In genomic region chr5:135829681-135830383, GRCh38 we compare ENCODE assay signal across 8 cellular contexts. TPM values are rescaled to one million over a fixed set of nuclear protein-coding genes. Genes with fewer than 3 reads are reported as not detected.
A peak's percentile ranks its signal among the peaks of the same experiment; 100 is the strongest.
DNase-seq lines count a peak whose midpoint lies in the region; ATAC-seq and TF ChIP-seq lines count a peak whose summit lies in the region.

No MANE protein-coding gene starts in this region.

- WGBS in body of pancreas, 2 donors = 23 to 26% methylated on average over 19 of the region's 19 CpGs

- DNase-seq in NCI-H1417 (lab: John Stamatoyannopoulos, UW) (peak; percentile 41 to 83 (median 71)), NCI-H1417 treated with DMSO at 0.1 percent for 48 hours (lab: John Stamatoyannopoulos, UW) (no peak), HuH-7.5 (ENCODE audit: low spot score) (peak; percentile 55), OCI-M2 (lab: John Stamatoyannopoulos, UW; ENCODE audit: unreplicated experiment) (peak; percentile 35), body of pancreas (peak; percentile 66 to 79 (median 72)), inferior parietal cortex (ENCODE audit: extremely low spot score) (peak; percentile 88)
- peak; percentile 12 to 28 (median 20) for DNase-seq in stimulated activated CD4-positive, alpha-beta T cell treated with anti-CD3 and anti-CD28 coated beads, TNF-alpha, amount 100 ng/mL, for 48 hours (ENCODE audit: low read depth in 3 of 3)

- peaks cover 10% of the 10 kb centered on the region for H3K4me1 ChIP-seq in body of pancreas

- TF ChIP-seq CTCF in body of pancreas (IDR thresholded peaks at IDR 0.05) = peak; percentile 54 to 73 (median 66)

- intact Hi-C loops in body of pancreas (cut with DNase I) = loop anchor here (5.0 kb wide), 1 partner anchor 273 kb away; no protein-coding TSS in a partner anchor

- no peaks in the 10 kb centered on the region for H3K27me3 ChIP-seq in body of pancreas

- TF ChIP-seq POLR2A in body of pancreas (IDR thresholded peaks at IDR 0.05) = no peak

- no peaks in the 10 kb centered on the region for H3K36me3 ChIP-seq in body of pancreas (replicated peaks in 1 of 2; ENCODE audit: insufficient read depth in 1 of 2, low read depth in 2 of 2)

- no peak overlapping the region for H3K27ac ChIP-seq in body of pancreas

- ATAC-seq in body of pancreas (peak; percentile 27), HG03521 (IDR thresholded peaks at IDR 0.05; ENCODE audit: unreplicated experiment) (no peak)

- no peak overlapping the region for H3K4me3 ChIP-seq in body of pancreas

- H3K9me3 ChIP-seq in body of pancreas = no peaks in the 10 kb centered on the region

RNA-seq across cellular contexts. Expression of gene SLC25A48, which starts 4.6 kb away (rescaled TPM):
- 1 to 10 TPM in 1 of 2 donors, under 1 TPM in 1; 0.99 to 1.0 TPM for total RNA-seq in body of pancreas
